Comparison of ENCODE assay signal across 9 cellular contexts in genomic region chr5:38871790-38872551, GRCh38. TPM values are rescaled to one million over a fixed set of nuclear protein-coding genes. Genes with fewer than 3 reads are reported as not detected.
DNase-seq lines count a peak whose midpoint lies in the region; ATAC-seq and TF ChIP-seq lines count a peak whose summit lies in the region.
"Had no signal": no experiment of that assay in that cellular context is flagged by ENCODE, and none has a peak within 500 bp of the region (broad histone marks: within the 10 kb centered on the region; RNA-seq: fewer than 3 reads in every experiment).

No MANE protein-coding gene starts in this region.

- no peaks in the 10 kb centered on the region for H3K36me3 Mint-ChIP-seq in activated T-helper 17 cell treated with anti-CD3 and anti-CD28 coated beads, Interleukin-2, amount 50 U/mL, for 72 hours (ENCODE audit: low read depth)

- no peaks in the 10 kb centered on the region for H3K4me1 Mint-ChIP-seq in activated T-helper 17 cell treated with anti-CD3 and anti-CD28 coated beads, Interleukin-2, amount 50 U/mL, for 72 hours

- WGBS in heart right ventricle, 2 donors, result 56 to 63% methylated on average over 5 of the region's 5 CpGs

- H3K9me3 Mint-ChIP-seq in activated T-helper 17 cell treated with anti-CD3 and anti-CD28 coated beads, Interleukin-2, amount 50 U/mL, for 72 hours, result no peaks in the 10 kb centered on the region

- peaks cover 0 to 2% (median 0%) of the 10 kb centered on the region in 11 donors for H3K9me3 ChIP-seq in heart right ventricle

- intact Hi-C loops in heart right ventricle (cut with DNase I), result loop anchor here in 1 of 10 donors (5.0 kb wide), 1 partner anchor 40 kb away; no protein-coding TSS in a partner anchor

- no peak for TF ChIP-seq CTCF in heart right ventricle (IDR thresholded peaks at IDR 0.05)

- H3K27ac ChIP-seq in heart right ventricle, result peak overlapping the region in 2 of 10 donors; percentile 32

- ATAC-seq in activated T-helper 17 cell treated with anti-CD3 and anti-CD28 coated beads, Interleukin-2, amount 50 U/mL, for 72 hours (replicated peaks), result peak; percentile 37
- ATAC-seq in heart right ventricle (peak in 7 of 8 donors; percentile 55 to 93 (median 86)), GM19395 (IDR thresholded peaks at IDR 0.05; ENCODE audit: unreplicated experiment) (no peak)

- H3K4me3 Mint-ChIP-seq in activated T-helper 17 cell treated with anti-CD3 and anti-CD28 coated beads, Interleukin-2, amount 50 U/mL, for 72 hours, result no peak overlapping the region

- H3K27me3 ChIP-seq in heart right ventricle, result peaks cover 0 to 3% (median 0%) of the 10 kb centered on the region in 7 donors

- no peak overlapping the region for H3K27ac Mint-ChIP-seq in activated T-helper 17 cell treated with anti-CD3 and anti-CD28 coated beads, Interleukin-2, amount 50 U/mL, for 72 hours

- peaks cover 54% of the 10 kb centered on the region for H3K27me3 Mint-ChIP-seq in activated T-helper 17 cell treated with anti-CD3 and anti-CD28 coated beads, Interleukin-2, amount 50 U/mL, for 72 hours

- peaks cover 0 to 29% (median 14%) of the 10 kb centered on the region in 9 donors for H3K4me1 ChIP-seq in heart right ventricle

- H3K4me3 ChIP-seq in heart right ventricle, result no peak overlapping the region

- H3K36me3 ChIP-seq in heart right ventricle, result peaks cover 0 to 61% (median 0%) of the 10 kb centered on the region in 9 donors

- DNase-seq in HCEC 1CT (peak; percentile 100), heart right ventricle (peak in 1 of 2 donors; percentile 25), smooth muscle cell of the brain vasculature (ENCODE audit: low read depth, low spot score) (peak; percentile 26), 8988T (no peak)
- DNase-seq in stimulated activated CD4-positive, alpha-beta T cell treated with anti-CD3 and anti-CD28 coated beads, Interleukin-1b, Interleukin-23, amount 100 ng/mL, for 48 hours, result no peak
- DNase-seq in activated CD4-positive, CD25-positive, alpha-beta regulatory T cell (lab: John Stamatoyannopoulos, UW), result no peak
- DNase-seq: anterior cingulate cortex had no signal

RNA-seq across cellular contexts. Expression of gene OSMR, which starts 26.2 kb away (rescaled TPM):
- total RNA-seq in activated T-helper 17 cell treated with anti-CD3 and anti-CD28 coated beads, Interleukin-2, amount 50 U/mL, for 72 hours, result under 1 TPM; 0.19 to 0.26 TPM
- 10 to 100 TPM in 3 of 10 donors, 1 to 10 TPM in 7; 3.9 to 33.4 (median 8.3) TPM for total RNA-seq in heart right ventricle
- polyA plus RNA-seq in heart right ventricle, result 10 to 100 TPM in 1 of 2 donors, 1 to 10 TPM in 1; 6.6 to 11.8 TPM

Comparison
In these comparisons a context has a peak if more than half of its experiments do, and no peak if none do; other contexts are left out.
1. DNase-seq: peak in HCEC 1CT (single experiment) and smooth muscle cell of the brain vasculature (single experiment); none in 8988T (single experiment), stimulated activated CD4-positive, alpha-beta T cell treated with anti-CD3 and anti-CD28 coated beads, Interleukin-1b, Interleukin-23, amount 100 ng/mL, for 48 hours (single experiment) and activated CD4-positive, CD25-positive, alpha-beta regulatory T cell (0 of 4).